Comparison of ENCODE assay signal across 28 cellular contexts in the genomic region with DNA sequence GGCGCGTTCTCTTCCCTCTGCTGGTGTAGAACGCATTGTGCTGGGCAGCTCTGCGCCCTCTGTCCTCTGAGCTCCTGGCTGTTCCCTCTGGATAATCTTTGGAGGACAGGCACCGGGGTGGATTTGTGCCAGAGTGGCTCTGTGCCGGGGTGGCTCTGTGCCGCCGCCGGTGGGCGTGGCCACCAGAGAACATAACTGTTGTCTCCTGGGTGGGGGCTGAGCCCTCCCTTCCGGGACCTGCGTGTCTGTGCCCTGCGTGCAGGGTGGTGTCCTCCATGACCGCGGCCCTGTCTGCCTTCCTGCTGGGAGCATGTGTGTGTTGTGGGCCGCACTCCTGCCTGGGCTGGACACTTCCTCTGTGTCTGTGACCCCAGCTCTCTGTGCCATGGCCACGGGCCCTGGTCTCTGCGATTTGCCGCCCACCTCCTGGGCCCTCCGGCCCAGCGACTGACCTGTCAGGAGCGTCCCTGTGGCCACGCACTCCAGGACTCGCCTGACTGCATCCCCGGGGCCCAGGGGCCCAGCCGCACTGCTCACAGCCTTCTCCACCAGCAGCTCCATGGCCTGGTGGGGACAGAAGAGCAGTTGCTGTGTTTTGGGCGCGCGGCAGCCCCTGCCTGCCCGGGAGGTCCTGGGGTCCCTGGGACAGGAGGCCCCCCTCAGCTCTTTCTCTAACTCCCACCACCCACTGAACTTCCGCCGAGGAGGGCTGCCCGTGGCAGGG. TPM values are rescaled to one million over a fixed set of nuclear protein-coding genes. Genes with fewer than 3 reads are reported as not detected.
A peak's percentile ranks its signal among the peaks of the same experiment; 100 is the strongest.
DNase-seq lines count a peak whose midpoint lies in the region; ATAC-seq, FAIRE-seq and TF ChIP-seq lines count a peak whose summit lies in the region.
"Had no signal": no experiment of that assay in that cellular context is flagged by ENCODE, and none has a peak within 500 bp of the region (broad histone marks: within the 10 kb centered on the region; RNA-seq: fewer than 3 reads in every experiment).

No MANE protein-coding gene starts in this region.

- 77% methylated on average over 24 of the region's 33 CpGs for WGBS in K562 (ENCODE audit: insufficient coverage, low coverage, missing lambda C conversion rate)
- WGBS in thyroid gland, 2 donors = 66 to 69% methylated on average over 9 to 13 of the region's 33 CpGs

- H3K9me3 ChIP-seq in K562 (replicated peaks; ENCODE audit: control insufficient read depth, insufficient read depth, low read depth, low read length) = peaks cover 7% of the 10 kb centered on the region
- no peaks in the 10 kb centered on the region for H3K9me3 ChIP-seq in thyroid gland
- H3K9me3 ChIP-seq in colonic mucosa = no peaks in the 10 kb centered on the region
- H3K9me3 ChIP-seq: MG63 had no signal

- TF ChIP-seq EP300 in K562 (IDR thresholded peaks at IDR 0.05; ENCODE audit: low read length) = no peak

- CTCF ChIA-PET in activated naive CD4-positive, alpha-beta T cell treated with anti-CD3 and anti-CD28 coated beads, Interleukin-2, amount 10 ng/mL, durations not matched to agents 7 days and 5 days (lab: Charles Lee) = no interaction called here
- CTCF ChIA-PET in K562 (lab: Yijun Ruan, JAX; ENCODE audit: low intra/inter-chr PET ratio) = no interaction called here

- H3K9ac ChIP-seq in K562 (ENCODE audit: insufficient read depth in 1 of 2, low read depth in 2 of 2, low read length in 2 of 2) = peak overlapping the region in 1 of 2 experiments; percentile 10; a peak in 1 of 4 replicates
- no peak overlapping the region for H3K9ac ChIP-seq in colonic mucosa (ENCODE audit: low read depth in 2 of 2, low read length in 2 of 2)

- no peak for DNase-seq in activated naive CD4-positive, alpha-beta T cell treated with anti-CD3 and anti-CD28 coated beads, Interleukin-2, amount 10 ng/mL, durations not matched to agents 7 days and 5 days
- DNase-seq in activated naive CD4-positive, alpha-beta T cell treated with Interleukin-2 at 50 U/mL for 16 hours = no peak
- DNase-seq in K562 (ENCODE audit: extremely low read depth in 1 of 4, low spot score in 3 of 4) = no peak
- DNase-seq in left lobe of liver (ENCODE audit: low spot score) = peak; percentile 73
- peak; percentile 84 to 89 for DNase-seq in thyroid gland
- no peak for DNase-seq in colonic mucosa
- DNase-seq in stimulated activated naive CD4-positive, alpha-beta T cell (lab: John Stamatoyannopoulos, UW) = no peak
- no peak for DNase-seq in NCI-H345 (lab: John Stamatoyannopoulos, UW)
- DNase-seq: activated CD4-positive, alpha-beta memory T cell treated with anti-CD3 and anti-CD28 coated beads, Interleukin-2, amount 10 ng/mL, durations not matched to agents 7 days and 5 days; activated naive CD4-positive, alpha-beta T cell treated with anti-CD3 and anti-CD28 coated beads for 36 hours; activated T-cell treated with anti-CD3 and anti-CD28 coated beads, Interleukin-2, amount 50 U/mL, for 1 hour; EL; MG63; NCI-H1417; NCI-H510A treated with DMSO at 0.1 percent for 48 hours; stimulated activated CD4-positive, alpha-beta T cell treated with anti-CD3 and anti-CD28 coated beads, Interleukin-12 subunit alpha, Interleukin-12 subunit beta, amount 100 ng/mL, for 4 hours; WERI-Rb-1 had no signal

- H3K27ac Mint-ChIP-seq in activated naive CD4-positive, alpha-beta T cell treated with anti-CD3 and anti-CD28 coated beads, Interleukin-2, amount 10 ng/mL, durations not matched to agents 7 days and 5 days = peak overlapping the region; percentile 17
- H3K27ac Mint-ChIP-seq: activated CD4-positive, alpha-beta memory T cell treated with anti-CD3 and anti-CD28 coated beads, Interleukin-2, amount 10 ng/mL, durations not matched to agents 7 days and 5 days; activated naive CD4-positive, alpha-beta T cell treated with anti-CD3 and anti-CD28 coated beads for 36 hours; T-helper 1 cell treated with Interleukin-12 subunit alpha and Interleukin-12 subunit beta and Interleukin-4 antibody, amounts not matched to agents 30 μg/mL and 1 μg/mL, for 36 hours; type B pancreatic cell had no signal

- POLR2A ChIA-PET in K562 (lab: Yijun Ruan, JAX) = interaction anchor here (0.6 to 1.0 kb wide), 2 partner anchors 57 to 176 kb away, joined by 3 to 4 read pairs; a partner anchor contains a TSS

- H2AFZ ChIP-seq in K562 (ENCODE audit: low read depth, low read length) = peak overlapping the region; percentile 19; the same call in 1 of the 2 replicates
- H2AFZ ChIP-seq: hepatocyte had no signal

- FAIRE-seq in K562 (lab: Jason Lieb, UNC) = no peak

- peaks cover 0 to 3% of the 10 kb centered on the region in 2 experiments; a peak in 1 of 5 replicates for H3K27me3 ChIP-seq in K562 (ENCODE audit: control insufficient read depth in 2 of 2, insufficient read depth in 2 of 2, low read length in 2 of 2)
- no peaks in the 10 kb centered on the region for H3K27me3 ChIP-seq in thyroid gland
- H3K27me3 ChIP-seq in colonic mucosa = no peaks in the 10 kb centered on the region
- H3K27me3 ChIP-seq: hepatocyte, MG63 had no signal

- H3K4me2 ChIP-seq in K562 (ENCODE audit: insufficient read depth, low read length) = no peak overlapping the region
- H3K4me2 ChIP-seq: hepatocyte had no signal

- ATAC-seq in K562 (no peak), left lobe of liver (peak; percentile 67)

- TF ChIP-seq POLR2A in K562 (conservative IDR thresholded peaks at IDR 0.05) (no peak), thyroid gland (IDR thresholded peaks at IDR 0.05) (no peak)

- H3K4me1 Mint-ChIP-seq in activated naive CD4-positive, alpha-beta T cell treated with anti-CD3 and anti-CD28 coated beads, Interleukin-2, amount 10 ng/mL, durations not matched to agents 7 days and 5 days = peaks cover 47% of the 10 kb centered on the region

- no TSS peak for BruUV-seq in K562 (replicated peaks; lab: Mats Ljungman, UMichigan)

- in situ Hi-C loops in K562 (cut with MboI) = no loop called here

- peaks cover under 1% of the 10 kb centered on the region for H3K27me3 Mint-ChIP-seq in activated naive CD4-positive, alpha-beta T cell treated with anti-CD3 and anti-CD28 coated beads, Interleukin-2, amount 10 ng/mL, durations not matched to agents 7 days and 5 days
- H3K27me3 Mint-ChIP-seq: activated CD4-positive, alpha-beta memory T cell treated with anti-CD3 and anti-CD28 coated beads, Interleukin-2, amount 10 ng/mL, durations not matched to agents 7 days and 5 days had no signal

- H3K4me3 ChIP-seq in K562 (no peak overlapping the region), thyroid gland (replicated peaks in 1 of 3) (no peak overlapping the region), colonic mucosa (no peak overlapping the region)
- H3K4me3 ChIP-seq: dorsolateral prefrontal cortex, hepatocyte, lung, MG63 had no signal

- no peaks in the 10 kb centered on the region for H3K36me3 Mint-ChIP-seq in activated naive CD4-positive, alpha-beta T cell treated with anti-CD3 and anti-CD28 coated beads, Interleukin-2, amount 10 ng/mL, durations not matched to agents 7 days and 5 days
- H3K36me3 Mint-ChIP-seq: type B pancreatic cell had no signal

- H3K79me2 ChIP-seq in K562 (ENCODE audit: control insufficient read depth, insufficient read depth, low read length) = no peaks in the 10 kb centered on the region
- H3K79me2 ChIP-seq: hepatocyte had no signal

- H3K27ac ChIP-seq in K562 (ENCODE audit: extremely low read depth, low read depth, low read length) (no peak overlapping the region), thyroid gland (peak overlapping the region; percentile 56 to 85 (median 57)), colonic mucosa (no peak overlapping the region)
- H3K27ac ChIP-seq: epithelial cell of prostate, hepatocyte, WERI-Rb-1 had no signal

- no peaks in the 10 kb centered on the region for H3K9me1 ChIP-seq in K562 (ENCODE audit: control insufficient read depth, insufficient read depth, low read length)

- intact Hi-C loops in K562 (cut with micrococcal nuclease) (no loop called here), thyroid gland (cut with DNase I) (no loop called here), colonic mucosa (cut with DNase I) (no loop called here)

- TF ChIP-seq CTCF in K562 (IDR thresholded peaks at IDR 0.05 in 2 of 3, conservative IDR thresholded peaks at IDR 0.05 in 1 of 3; ENCODE audit: insufficient read depth in 2 of 3, low read depth in 1 of 3, low read length in 3 of 3) (no peak), thyroid gland (IDR thresholded peaks at IDR 0.05) (peak in 3 of 6 experiments; percentile 19 to 45 (median 28)), colonic mucosa (IDR thresholded peaks at IDR 0.05) (no peak)

- peaks cover 0 to 67% of the 10 kb centered on the region in 2 experiments for H3K4me1 ChIP-seq in K562 (replicated peaks in 1 of 2; ENCODE audit: control insufficient read depth in 2 of 2, insufficient read depth in 2 of 2, low read length in 2 of 2)
- H3K4me1 ChIP-seq in thyroid gland = peaks cover 0 to 23% of the 10 kb centered on the region in 2 donors
- H3K4me1 ChIP-seq in colonic mucosa = no peaks in the 10 kb centered on the region

- no peaks in the 10 kb centered on the region for H4K20me1 ChIP-seq in K562 (replicated peaks; ENCODE audit: control insufficient read depth, insufficient read depth, low read length)

- TF ChIP-seq RAD21 in K562 (CRISPR knock-in tag; conservative IDR thresholded peaks at IDR 0.05 in 1 of 2, IDR thresholded peaks at IDR 0.05 in 1 of 2) = no peak

- H3K36me3 ChIP-seq in K562 (ENCODE audit: control insufficient read depth, insufficient read depth, low read length) (no peaks in the 10 kb centered on the region), thyroid gland (no peaks in the 10 kb centered on the region), colonic mucosa (no peaks in the 10 kb centered on the region)
- H3K36me3 ChIP-seq: MG63, WERI-Rb-1 had no signal

- no peak overlapping the region for H3K4me3 Mint-ChIP-seq in activated naive CD4-positive, alpha-beta T cell treated with anti-CD3 and anti-CD28 coated beads, Interleukin-2, amount 10 ng/mL, durations not matched to agents 7 days and 5 days
- H3K4me3 Mint-ChIP-seq: activated CD4-positive, alpha-beta memory T cell treated with anti-CD3 and anti-CD28 coated beads, Interleukin-2, amount 10 ng/mL, durations not matched to agents 7 days and 5 days; activated naive CD4-positive, alpha-beta T cell treated with anti-CD3 and anti-CD28 coated beads for 36 hours; T-helper 1 cell treated with Interleukin-12 subunit alpha and Interleukin-12 subunit beta and Interleukin-4 antibody, amounts not matched to agents 30 μg/mL and 1 μg/mL, for 36 hours; type B pancreatic cell had no signal

- peaks cover 9% of the 10 kb centered on the region for H3K9me3 Mint-ChIP-seq in activated naive CD4-positive, alpha-beta T cell treated with anti-CD3 and anti-CD28 coated beads, Interleukin-2, amount 10 ng/mL, durations not matched to agents 7 days and 5 days
- H3K9me3 Mint-ChIP-seq: type B pancreatic cell had no signal

RNA-seq across cellular contexts. Expression of a gene that starts 22.4 kb away (rescaled TPM):
- total RNA-seq in K562 (2011; cell fraction: chromatin; rRNA removed; ENCODE audit: low replicate concordance) = 11.1 and 55.0 TPM in 2 replicates
- total RNA-seq in K562 (2011; cell fraction: nucleolus; rRNA removed) = 38.4 and 53.0 TPM in 2 replicates
- total RNA-seq in K562 (2011; cell fraction: nucleoplasm; rRNA removed) = 22.6 and 29.8 TPM in 2 replicates
- total RNA-seq in K562 (2014; rRNA removed) (41.2 and 57.1 TPM in 2 replicates), K562 (2014; rRNA removed; fragmentation: Illumina TruSeq; extraction: Trizol) (6.1 and 8.4 TPM in 2 replicates), K562 (2015; rRNA removed; fragmentation: Illumina TruSeq; extraction: Trizol) (21.4 and 23.2 TPM in 2 replicates), K562 (2021) (41.5 and 45.3 TPM in 2 replicates), left lobe of liver (0.48 TPM), thyroid gland (10 to 100 TPM in 1 of 4 donors, 1 to 10 TPM in 2, under 1 TPM in 1; 0.93 to 14.7 (median 2.7) TPM), colonic mucosa (1 to 10 TPM in 1 of 2 donors, under 1 TPM in 1; 0.66 to 1.2 TPM)
- polyA plus RNA-seq in K562 (2011; rRNA removed) (31.1 and 32.8 TPM in 2 replicates), K562 (2014; fragmentation: Illumina TruSeq; extraction: Trizol) (10.8 and 15.7 TPM in 2 replicates), K562 (2014; fragmentation: Nextera tagmentation; extraction: Ambion mirVana) (under 1 TPM; 0.08 to 0.71 TPM), K562 (2014; rRNA removed) (37.5 and 37.9 TPM in 2 replicates)
- polyA plus RNA-seq in K562 (2011; cell fraction: cytosol; rRNA removed) = 41.1 and 137 TPM in 2 replicates
- polyA plus RNA-seq in K562 (2011; cell fraction: nucleus; rRNA removed) = 69.7 and 163 TPM in 2 replicates
- 26.0 and 36.8 TPM in 2 replicates for polyA plus RNA-seq in K562 (2012)
- polyA minus RNA-seq in K562 (2011; rRNA and poly(A)+ RNA removed) = 13.5 and 29.7 TPM in 2 replicates
- 38.7 and 58.7 TPM in 2 replicates for polyA minus RNA-seq in K562 (2011; cell fraction: cytosol; rRNA and poly(A)+ RNA removed)
- 26.9 and 35.3 TPM in 2 replicates for polyA minus RNA-seq in K562 (2011; cell fraction: nucleus; rRNA and poly(A)+ RNA removed)
- total RNA-seq: fibroblast of villous mesenchyme, hepatocyte had no signal
- polyA plus RNA-seq: BJ had no signal

RNA-seq across cellular contexts. Expression of a gene that starts 36.6 kb away (rescaled TPM):
- total RNA-seq in K562 (2011; cell fraction: chromatin; rRNA removed; ENCODE audit: low replicate concordance) = not detected in 2 replicates
- not detected in 2 replicates for total RNA-seq in K562 (2011; cell fraction: nucleolus; rRNA removed)
- not detected in 2 replicates for total RNA-seq in K562 (2011; cell fraction: nucleoplasm; rRNA removed)
- total RNA-seq in K562 (2014; rRNA removed) = not detected in 2 replicates
- total RNA-seq in K562 (2014; rRNA removed; fragmentation: Illumina TruSeq; extraction: Trizol) = not detected in 2 replicates
- total RNA-seq in K562 (2015; rRNA removed; fragmentation: Illumina TruSeq; extraction: Trizol) = not detected in 2 replicates
- not detected in 2 replicates for total RNA-seq in K562 (2021)
- not detected in 2 replicates for polyA plus RNA-seq in K562 (2011; rRNA removed)
- polyA plus RNA-seq in K562 (2011; cell fraction: cytosol; rRNA removed) = 0.07 TPM in 1 of 2 replicates, not detected in the other
- not detected in 2 replicates for polyA plus RNA-seq in K562 (2011; cell fraction: nucleus; rRNA removed)
- polyA plus RNA-seq in K562 (2012) = not detected in 2 replicates
- not detected in 2 replicates for polyA plus RNA-seq in K562 (2014; fragmentation: Illumina TruSeq; extraction: Trizol)
- polyA plus RNA-seq in K562 (2014; fragmentation: Nextera tagmentation; extraction: Ambion mirVana) = not detected
- polyA plus RNA-seq in K562 (2014; rRNA removed) = not detected in 2 replicates
- polyA minus RNA-seq in K562 (2011; rRNA and poly(A)+ RNA removed) = not detected in 2 replicates
- polyA minus RNA-seq in K562 (2011; cell fraction: cytosol; rRNA and poly(A)+ RNA removed) = not detected in 2 replicates
- polyA minus RNA-seq in K562 (2011; cell fraction: nucleus; rRNA and poly(A)+ RNA removed) = not detected in 2 replicates
- not detected for total RNA-seq in left lobe of liver
- not detected for total RNA-seq in thyroid gland
- total RNA-seq in colonic mucosa = not detected
- total RNA-seq: activated CD4-positive, alpha-beta memory T cell treated with anti-CD3 and anti-CD28 coated beads, Interleukin-2, amount 10 ng/mL, durations not matched to agents 7 days and 5 days; activated naive CD4-positive, alpha-beta T cell treated with anti-CD3 and anti-CD28 coated beads for 36 hours; fibroblast of villous mesenchyme; H4; hepatocyte; lung; mucosa of gallbladder; renal cortical epithelial cell had no signal
- polyA plus RNA-seq: BJ had no signal

RNA-seq across cellular contexts. Expression of a gene that starts 46.1 kb away (rescaled TPM):
- total RNA-seq in K562 (2011; cell fraction: chromatin; rRNA removed; ENCODE audit: low replicate concordance) = 2.2 and 8.0 TPM in 2 replicates
- 17.5 and 22.6 TPM in 2 replicates for total RNA-seq in K562 (2011; cell fraction: nucleolus; rRNA removed)
- 10.3 and 13.7 TPM in 2 replicates for total RNA-seq in K562 (2011; cell fraction: nucleoplasm; rRNA removed)
- total RNA-seq in K562 (2014; rRNA removed) (120 and 124 TPM in 2 replicates), K562 (2014; rRNA removed; fragmentation: Illumina TruSeq; extraction: Trizol) (31.5 and 35.9 TPM in 2 replicates), K562 (2015; rRNA removed; fragmentation: Illumina TruSeq; extraction: Trizol) (93.8 and 97.3 TPM in 2 replicates), K562 (2021) (83.2 and 87.9 TPM in 2 replicates), left lobe of liver (56.0 TPM), thyroid gland (100 to 1,000 TPM in 2 of 4 donors, 10 to 100 TPM in 2; 84.0 to 131 (median 102) TPM), colonic mucosa (10 to 100 TPM; 73.7 to 86.9 TPM)
- polyA plus RNA-seq in K562 (2011; rRNA removed) (44.2 and 52.3 TPM in 2 replicates), K562 (2014; fragmentation: Illumina TruSeq; extraction: Trizol) (56.9 and 68.4 TPM in 2 replicates), K562 (2014; fragmentation: Nextera tagmentation; extraction: Ambion mirVana) (10 to 100 TPM in 1 of 2 experiments, 1 to 10 TPM in 1; 3.5 to 13.6 TPM), K562 (2014; rRNA removed) (93.7 and 131 TPM in 2 replicates)
- polyA plus RNA-seq in K562 (2011; cell fraction: cytosol; rRNA removed) = 78.5 and 131 TPM in 2 replicates
- 26.1 and 29.8 TPM in 2 replicates for polyA plus RNA-seq in K562 (2011; cell fraction: nucleus; rRNA removed)
- 61.4 and 75.3 TPM in 2 replicates for polyA plus RNA-seq in K562 (2012)
- polyA minus RNA-seq in K562 (2011; rRNA and poly(A)+ RNA removed) = 4.1 and 5.0 TPM in 2 replicates
- polyA minus RNA-seq in K562 (2011; cell fraction: cytosol; rRNA and poly(A)+ RNA removed) = 8.6 and 16.9 TPM in 2 replicates
- polyA minus RNA-seq in K562 (2011; cell fraction: nucleus; rRNA and poly(A)+ RNA removed) = 6.2 and 6.3 TPM in 2 replicates

RNA-seq across cellular contexts. Expression of a gene that starts 47.1 kb away (rescaled TPM):
- 27.4 and 90.5 TPM in 2 replicates for total RNA-seq in K562 (2011; cell fraction: chromatin; rRNA removed; ENCODE audit: low replicate concordance)
- total RNA-seq in K562 (2011; cell fraction: nucleolus; rRNA removed) = 79.5 and 85.9 TPM in 2 replicates
- total RNA-seq in K562 (2011; cell fraction: nucleoplasm; rRNA removed) = 36.4 and 47.7 TPM in 2 replicates
- total RNA-seq in K562 (2014; rRNA removed) = 28.8 and 29.5 TPM in 2 replicates
- total RNA-seq in K562 (2014; rRNA removed; fragmentation: Illumina TruSeq; extraction: Trizol) = 1.4 and 2.8 TPM in 2 replicates
- 10.8 and 14.0 TPM in 2 replicates for total RNA-seq in K562 (2015; rRNA removed; fragmentation: Illumina TruSeq; extraction: Trizol)
- total RNA-seq in K562 (2021) = 19.7 and 23.8 TPM in 2 replicates
- 11.5 and 20.7 TPM in 2 replicates for polyA plus RNA-seq in K562 (2011; rRNA removed)
- polyA plus RNA-seq in K562 (2011; cell fraction: cytosol; rRNA removed) = 17.0 and 42.5 TPM in 2 replicates
- polyA plus RNA-seq in K562 (2011; cell fraction: nucleus; rRNA removed) = 56.1 and 107 TPM in 2 replicates
- 11.3 and 21.1 TPM in 2 replicates for polyA plus RNA-seq in K562 (2012)
- polyA plus RNA-seq in K562 (2014; fragmentation: Illumina TruSeq; extraction: Trizol) = 9.0 and 18.5 TPM in 2 replicates
- under 1 TPM; 0.10 to 0.42 TPM for polyA plus RNA-seq in K562 (2014; fragmentation: Nextera tagmentation; extraction: Ambion mirVana)
- polyA plus RNA-seq in K562 (2014; rRNA removed) = 25.0 and 28.2 TPM in 2 replicates
- polyA minus RNA-seq in K562 (2011; rRNA and poly(A)+ RNA removed) = 3.0 and 6.7 TPM in 2 replicates
- 13.3 and 13.6 TPM in 2 replicates for polyA minus RNA-seq in K562 (2011; cell fraction: cytosol; rRNA and poly(A)+ RNA removed)
- polyA minus RNA-seq in K562 (2011; cell fraction: nucleus; rRNA and poly(A)+ RNA removed) = 27.1 and 27.5 TPM in 2 replicates
- 18.6 TPM for total RNA-seq in left lobe of liver
- total RNA-seq in thyroid gland = 10 to 100 TPM; 33.6 to 42.9 (median 38.1) TPM
- 10 to 100 TPM; 21.0 to 29.3 TPM for total RNA-seq in colonic mucosa

Comparison
In these comparisons a context has a peak if more than half of its experiments do, and no peak if none do; other contexts are left out.
1. DNase-seq: peak in left lobe of liver (single experiment) and thyroid gland (2 of 2); none in activated naive CD4-positive, alpha-beta T cell treated with anti-CD3 and anti-CD28 coated beads, Interleukin-2, amount 10 ng/mL, durations not matched to agents 7 days and 5 days (single experiment), activated naive CD4-positive, alpha-beta T cell treated with Interleukin-2 at 50 U/mL for 16 hours (single experiment), K562 (0 of 4), colonic mucosa (single experiment), stimulated activated naive CD4-positive, alpha-beta T cell (0 of 6) and NCI-H345 (single experiment).
2. H3K27ac ChIP-seq: peak in thyroid gland (3 of 3); none in K562 (single experiment) and colonic mucosa (single experiment).